14 cellular contexts compared by ENCODE assay signal in genomic region chr11:133906241-133906640, GRCh38.
"Had no signal": no experiment of that assay in that cellular context is flagged by ENCODE, and none has a peak within 500 bp of the region (broad histone marks: within the 10 kb centered on the region; RNA-seq: fewer than 3 reads in every experiment).

No MANE protein-coding gene starts in this region.

- H3K27me3 ChIP-seq: brain microvascular endothelial cell, heart left ventricle, ovary, transverse colon had no signal

- H3K4me1 ChIP-seq: heart left ventricle, transverse colon had no signal

- H3K4me3 ChIP-seq: heart left ventricle, ovary, transverse colon had no signal

- H3K9me3 ChIP-seq: heart left ventricle, ovary, transverse colon had no signal

- H3K4me3 Mint-ChIP-seq: activated naive CD8-positive, alpha-beta T cell treated with anti-CD3 and anti-CD28 coated beads, Interleukin-2, amount 10 ng/mL, durations not matched to agents 7 days and 5 days; dendritic cell treated with granulocyte-macrophage colony-stimulating factor and Interleukin-4, amounts not matched to agents 40 ng/mL and 50 ng/mL, for 4 days had no signal

- H3K27me3 Mint-ChIP-seq: activated naive CD8-positive, alpha-beta T cell treated with anti-CD3 and anti-CD28 coated beads, Interleukin-2, amount 10 ng/mL, durations not matched to agents 7 days and 5 days; dendritic cell treated with granulocyte-macrophage colony-stimulating factor and Interleukin-4, amounts not matched to agents 40 ng/mL and 50 ng/mL, for 4 days had no signal

- H3K36me3 ChIP-seq: brain microvascular endothelial cell, ovary, transverse colon had no signal

- H3K9me3 Mint-ChIP-seq: activated naive CD8-positive, alpha-beta T cell treated with anti-CD3 and anti-CD28 coated beads, Interleukin-2, amount 10 ng/mL, durations not matched to agents 7 days and 5 days; dendritic cell treated with granulocyte-macrophage colony-stimulating factor and Interleukin-4, amounts not matched to agents 40 ng/mL and 50 ng/mL, for 4 days had no signal

- H3K27ac Mint-ChIP-seq: activated naive CD8-positive, alpha-beta T cell treated with anti-CD3 and anti-CD28 coated beads, Interleukin-2, amount 10 ng/mL, durations not matched to agents 7 days and 5 days; dendritic cell treated with granulocyte-macrophage colony-stimulating factor and Interleukin-4, amounts not matched to agents 40 ng/mL and 50 ng/mL, for 4 days had no signal

- ATAC-seq: heart left ventricle had no signal

- H3K27ac ChIP-seq: brain microvascular endothelial cell, heart left ventricle, ovary, transverse colon, WERI-Rb-1 had no signal

- DNase-seq: activated CD4-positive, alpha-beta T cell treated with anti-CD3 and anti-CD28 coated beads for 48 hours; activated CD8-positive, alpha-beta memory T cell treated with anti-CD3 and anti-CD28 coated beads for 24 hours; brain microvascular endothelial cell; effector memory CD4-positive, alpha-beta T cell; foreskin melanocyte; ovary; SHP77; stimulated activated CD4-positive, alpha-beta T cell treated with anti-CD3 and anti-CD28 coated beads, Interleukin-2, amount 100 ng/mL, for 48 hours; stimulated activated naive CD4-positive, alpha-beta T cell; transverse colon; WERI-Rb-1 had no signal
